In genomic region chr6:26422329-26422728, GRCh38 we compare ENCODE assay signal across 6 cellular contexts. TPM values are rescaled to one million over a fixed set of nuclear protein-coding genes. Genes with fewer than 3 reads are reported as not detected.
A peak's percentile ranks its signal among the peaks of the same experiment; 100 is the strongest.
DNase-seq lines count a peak whose midpoint lies in the region; ATAC-seq and TF ChIP-seq lines count a peak whose summit lies in the region.

No MANE protein-coding gene starts in this region.

- H3K27ac Mint-ChIP-seq in CD8-positive, alpha-beta T cell: no peak overlapping the region
- no peak overlapping the region for H3K27ac Mint-ChIP-seq in WTC11
- H3K27ac Mint-ChIP-seq in neural progenitor cell: no peak overlapping the region

- CTCF ChIA-PET in CD8-positive, alpha-beta T cell (lab: Charles Lee): interaction anchor here (1.0 kb wide), 1 partner anchor 173 kb away, joined by 3 read pairs; no protein-coding TSS in a partner anchor
- CTCF ChIA-PET in WTC11 (lab: Charles Lee): no interaction called here

- H3K36me3 Mint-ChIP-seq in CD8-positive, alpha-beta T cell: peaks cover 10% of the 10 kb centered on the region
- peaks cover 28% of the 10 kb centered on the region for H3K36me3 Mint-ChIP-seq in WTC11
- H3K36me3 Mint-ChIP-seq in neural progenitor cell: peaks cover 27% of the 10 kb centered on the region

- H3K9me3 ChIP-seq in CD8-positive, alpha-beta T cell (ENCODE audit: low read length): no peaks in the 10 kb centered on the region
- H3K9me3 ChIP-seq in neural progenitor cell (ENCODE audit: low read depth): no peaks in the 10 kb centered on the region

- H3K36me3 ChIP-seq in CD8-positive, alpha-beta T cell (ENCODE audit: insufficient read depth, low read length): no peaks in the 10 kb centered on the region
- no peaks in the 10 kb centered on the region for H3K36me3 ChIP-seq in neural progenitor cell

- H3K27ac ChIP-seq in CD8-positive, alpha-beta T cell (ENCODE audit: low read depth, low read length): no peak overlapping the region
- H3K27ac ChIP-seq in neural progenitor cell: no peak overlapping the region

- H3K4me2 ChIP-seq in neural progenitor cell: peak overlapping the region; percentile 78

- no peak for ATAC-seq in CD8-positive, alpha-beta T cell
- no peak for ATAC-seq in WTC11
- no peak for ATAC-seq in HG02938 (IDR thresholded peaks at IDR 0.05; ENCODE audit: unreplicated experiment)
- no peak for ATAC-seq in HG02885 (IDR thresholded peaks at IDR 0.05; ENCODE audit: poor library complexity, unreplicated experiment)

- H4K20me1 ChIP-seq in neural progenitor cell (ENCODE audit: low read depth): no peaks in the 10 kb centered on the region

- H3K79me2 ChIP-seq in neural progenitor cell (ENCODE audit: low read depth): no peaks in the 10 kb centered on the region

- POLR2A ChIA-PET in CD8-positive, alpha-beta T cell (lab: Charles Lee): no interaction called here
- POLR2A ChIA-PET in WTC11 (lab: Charles Lee): no interaction called here

- H3K9ac ChIP-seq in neural progenitor cell: no peak overlapping the region

- H3K4me3 Mint-ChIP-seq in CD8-positive, alpha-beta T cell: peak overlapping the region; percentile 50
- H3K4me3 Mint-ChIP-seq in WTC11 (peak overlapping the region; percentile 29; the same call in 1 of the 2 replicates), neural progenitor cell (peak overlapping the region; percentile 63)

- TF ChIP-seq CTCF in CD8-positive, alpha-beta T cell (IDR thresholded peaks at IDR 0.05): no peak
- no peak for TF ChIP-seq CTCF in WTC11 (IDR thresholded peaks at IDR 0.05)
- no peak for TF ChIP-seq CTCF in neural progenitor cell (IDR thresholded peaks at IDR 0.05)

- H3K9me3 Mint-ChIP-seq in CD8-positive, alpha-beta T cell: peaks cover 3% of the 10 kb centered on the region
- peaks cover 19% of the 10 kb centered on the region for H3K9me3 Mint-ChIP-seq in WTC11
- H3K9me3 Mint-ChIP-seq in neural progenitor cell: peaks cover 10% of the 10 kb centered on the region

- no peaks in the 10 kb centered on the region for H3K27me3 Mint-ChIP-seq in CD8-positive, alpha-beta T cell (ENCODE audit: low read depth)
- H3K27me3 Mint-ChIP-seq in WTC11 (ENCODE audit: low read depth): peaks cover 7% of the 10 kb centered on the region
- H3K27me3 Mint-ChIP-seq in neural progenitor cell (ENCODE audit: insufficient read depth, low read depth): no peaks in the 10 kb centered on the region

- H3K27me3 ChIP-seq in CD8-positive, alpha-beta T cell (ENCODE audit: insufficient read depth, low read length): no peaks in the 10 kb centered on the region
- no peaks in the 10 kb centered on the region for H3K27me3 ChIP-seq in neural progenitor cell

- no peak overlapping the region for H2AFZ ChIP-seq in neural progenitor cell (replicated peaks)

- H3K4me1 ChIP-seq in CD8-positive, alpha-beta T cell (ENCODE audit: insufficient read depth, low read length): peaks cover 5% of the 10 kb centered on the region
- H3K4me1 ChIP-seq in neural progenitor cell: no peaks in the 10 kb centered on the region

- H3K4me1 Mint-ChIP-seq in CD8-positive, alpha-beta T cell (ENCODE audit: low read depth): peaks cover 16% of the 10 kb centered on the region
- H3K4me1 Mint-ChIP-seq in WTC11: peaks cover 4% of the 10 kb centered on the region
- peaks cover 22% of the 10 kb centered on the region for H3K4me1 Mint-ChIP-seq in neural progenitor cell

- no peak overlapping the region for H3K4me3 ChIP-seq in CD8-positive, alpha-beta T cell (ENCODE audit: low read depth, low read length)
- H3K4me3 ChIP-seq in neural progenitor cell: peak overlapping the region; percentile 64

- intact Hi-C loops in CD8-positive, alpha-beta T cell (cut with DNase I, micrococcal nuclease): loop anchor here in 1 of 2 experiments (5.0 kb wide), 2 partner anchors 35 to 55 kb away; partner anchors contain the start of genes BTN2A1 and BTN3A2

- DNase-seq in CD8-positive, alpha-beta T cell: no peak
- DNase-seq in WTC11 (ENCODE audit: low spot score) (no peak), neural progenitor cell (ENCODE audit: low spot score) (no peak)
- DNase-seq in activated CD4-positive, alpha-beta T cell treated with anti-CD3 and anti-CD28 coated beads, Interleukin-2, amount 50 U/mL, for 4 hours: no peak

- H3F3A ChIP-seq in neural progenitor cell (ENCODE audit: low read depth): no peaks in the 10 kb centered on the region

TF ChIP-seq in WTC11, 78 proteins besides CTCF, POLR2A, EP300 and RAD21 (continues in another document):
- no peak for TF ChIP-seq GRHL2 (CRISPR knock-in tag; IDR thresholded peaks at IDR 0.05; ENCODE audit: insufficient replicate concordance, severe bottlenecking)
- TF ChIP-seq PREB (CRISPR knock-in tag; IDR thresholded peaks at IDR 0.05; ENCODE audit: borderline replicate concordance): no peak
- TF ChIP-seq FOXK1 (CRISPR knock-in tag; IDR thresholded peaks at IDR 0.05): no peak
- no peak for TF ChIP-seq OVOL2 (CRISPR knock-in tag; IDR thresholded peaks at IDR 0.05; ENCODE audit: borderline replicate concordance)
- no peak for TF ChIP-seq MAX (CRISPR knock-in tag; IDR thresholded peaks at IDR 0.05)
- TF ChIP-seq MLX (CRISPR knock-in tag; IDR thresholded peaks at IDR 0.05): no peak
- no peak for TF ChIP-seq RORB (CRISPR knock-in tag; IDR thresholded peaks at IDR 0.05)
- TF ChIP-seq RELA (CRISPR knock-in tag; IDR thresholded peaks at IDR 0.05; ENCODE audit: borderline replicate concordance): no peak
- no peak for TF ChIP-seq SMAD4 (CRISPR knock-in tag; IDR thresholded peaks at IDR 0.05)
- no peak for TF ChIP-seq USF1 (CRISPR knock-in tag; IDR thresholded peaks at IDR 0.05)
- TF ChIP-seq HMGXB4 (CRISPR knock-in tag; IDR thresholded peaks at IDR 0.05): no peak
- TF ChIP-seq ATF3 (CRISPR knock-in tag; conservative IDR thresholded peaks at IDR 0.05): no peak
- no peak for TF ChIP-seq ELF4 (CRISPR knock-in tag; IDR thresholded peaks at IDR 0.05; ENCODE audit: low read depth)

RNA-seq across cellular contexts. Expression of gene BTN3A3, which starts 18.0 kb away (rescaled TPM):
- 10 to 100 TPM; 44.9 to 51.8 TPM for total RNA-seq in CD8-positive, alpha-beta T cell
- total RNA-seq in WTC11 (2021) (4.3 to 4.5 TPM (median 4.5 TPM) in 3 replicates), neural progenitor cell (ENCODE audit: low replicate concordance) (0.13 and 2.9 TPM in 2 replicates)

RNA-seq across cellular contexts. Expression of gene BTN3A1, which starts 20.3 kb away (rescaled TPM):
- 100 to 1,000 TPM in 1 of 2 experiments, 10 to 100 TPM in 1; 97.0 to 104 TPM for total RNA-seq in CD8-positive, alpha-beta T cell
- total RNA-seq in WTC11 (2021) (4.5 to 7.3 TPM (median 7.2 TPM) in 3 replicates), neural progenitor cell (ENCODE audit: low replicate concordance) (9.7 and 9.8 TPM in 2 replicates)

RNA-seq across cellular contexts. Expression of gene BTN2A1, which starts 35.4 kb away (rescaled TPM):
- 10 to 100 TPM; 16.4 to 17.3 TPM for total RNA-seq in CD8-positive, alpha-beta T cell
- total RNA-seq in WTC11 (2021): 9.3 to 9.9 TPM (median 9.5 TPM) in 3 replicates
- total RNA-seq in neural progenitor cell (ENCODE audit: low replicate concordance): 11.6 and 14.2 TPM in 2 replicates

RNA-seq across cellular contexts. Expression of gene BTN2A2, which starts 39.4 kb away (rescaled TPM):
- 10 to 100 TPM; 14.1 to 15.5 TPM for total RNA-seq in CD8-positive, alpha-beta T cell
- total RNA-seq in WTC11 (2021) (15.6 to 18.0 TPM (median 16.2 TPM) in 3 replicates), neural progenitor cell (ENCODE audit: low replicate concordance) (28.2 and 30.9 TPM in 2 replicates)

RNA-seq across cellular contexts. Expression of gene BTN3A2, which starts 57.3 kb away (rescaled TPM):
- 10 to 100 TPM; 38.4 to 43.6 TPM for total RNA-seq in CD8-positive, alpha-beta T cell
- total RNA-seq in WTC11 (2021) (3.4 to 7.4 TPM (median 7.0 TPM) in 3 replicates), neural progenitor cell (ENCODE audit: low replicate concordance) (3.2 and 5.9 TPM in 2 replicates)
